Comparison of ENCODE assay signal across 1 cellular context in genomic region chr12:22865822-22866221, GRCh38.
TF ChIP-seq lines count a peak whose summit lies in the region.

No MANE protein-coding gene starts in this region.

TF ChIP-seq in HepG2, 621 proteins besides CTCF, POLR2A, EP300 and RAD21 (continued from another document):
- TF ChIP-seq ATF4 (CRISPR knock-in tag; IDR thresholded peaks at IDR 0.05) (no peak), ZNF615 (CRISPR knock-in tag; IDR thresholded peaks at IDR 0.05; ENCODE audit: borderline replicate concordance) (no peak)
